ENCODE assay signal across 17 cellular contexts in the genomic region with DNA sequence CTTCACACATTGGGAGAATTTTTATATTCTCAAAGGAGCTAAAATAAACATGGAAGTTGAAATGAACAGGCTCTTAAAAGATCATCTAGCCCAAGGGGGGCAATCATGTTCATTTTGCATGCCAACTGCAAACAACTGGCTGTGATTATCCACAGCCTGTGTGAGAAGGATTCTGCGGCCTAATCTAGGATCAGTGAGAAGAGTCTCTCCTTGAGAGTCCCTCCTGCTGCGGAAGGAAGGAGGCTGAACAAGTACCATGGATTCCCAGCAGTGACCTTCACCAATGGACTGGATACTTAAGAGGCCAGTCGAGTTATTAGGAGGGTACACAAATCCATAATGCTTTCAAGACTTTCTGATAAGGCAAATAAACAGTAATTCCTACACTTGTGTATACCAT.
"Had no signal": no experiment of that assay in that cellular context is flagged by ENCODE, and none has a peak within 500 bp of the region (broad histone marks: within the 10 kb centered on the region; RNA-seq: fewer than 3 reads in every experiment).

No MANE protein-coding gene starts in this region.

- H3K9me3 ChIP-seq: heart right ventricle, thoracic aorta, uterus had no signal

- H3K27ac ChIP-seq: heart right ventricle, skin epidermis, thoracic aorta, uterus had no signal

- H3K36me3 ChIP-seq: heart right ventricle, thoracic aorta, uterus had no signal

- H3K27me3 ChIP-seq: heart right ventricle, uterus had no signal

- H3K4me1 ChIP-seq: heart right ventricle, uterus had no signal

- DNase-seq: activated CD4-positive, alpha-beta T cell treated with anti-CD3 and anti-CD28 coated beads for 1 hour; activated CD4-positive, alpha-beta T cell treated with anti-CD3 and anti-CD28 coated beads, Interleukin-2, amount 10 ng/mL, durations not matched to agents 7 days and 5 days; activated CD8-positive, alpha-beta T cell treated with anti-CD3 and anti-CD28 coated beads for 36 hours; activated naive CD8-positive, alpha-beta T cell treated with anti-CD3 and anti-CD28 coated beads, Interleukin-2, amount 50 U/mL, for 24 hours; activated T-cell treated with anti-CD3 and anti-CD28 coated beads, Interleukin-2, amount 50 U/mL, for 48 hours; amygdala; caudate nucleus; heart right ventricle; midbrain; naive thymus-derived CD4-positive, alpha-beta T cell; nucleus accumbens; retina; stimulated activated CD4-positive, alpha-beta T cell treated with anti-CD3 and anti-CD28 coated beads, Interleukin-4, amount 100 ng/mL, for 24 hours; T1000; uterus had no signal

- H3K4me3 ChIP-seq: heart right ventricle, skin epidermis, thoracic aorta, uterus had no signal
